In the genomic region with DNA sequence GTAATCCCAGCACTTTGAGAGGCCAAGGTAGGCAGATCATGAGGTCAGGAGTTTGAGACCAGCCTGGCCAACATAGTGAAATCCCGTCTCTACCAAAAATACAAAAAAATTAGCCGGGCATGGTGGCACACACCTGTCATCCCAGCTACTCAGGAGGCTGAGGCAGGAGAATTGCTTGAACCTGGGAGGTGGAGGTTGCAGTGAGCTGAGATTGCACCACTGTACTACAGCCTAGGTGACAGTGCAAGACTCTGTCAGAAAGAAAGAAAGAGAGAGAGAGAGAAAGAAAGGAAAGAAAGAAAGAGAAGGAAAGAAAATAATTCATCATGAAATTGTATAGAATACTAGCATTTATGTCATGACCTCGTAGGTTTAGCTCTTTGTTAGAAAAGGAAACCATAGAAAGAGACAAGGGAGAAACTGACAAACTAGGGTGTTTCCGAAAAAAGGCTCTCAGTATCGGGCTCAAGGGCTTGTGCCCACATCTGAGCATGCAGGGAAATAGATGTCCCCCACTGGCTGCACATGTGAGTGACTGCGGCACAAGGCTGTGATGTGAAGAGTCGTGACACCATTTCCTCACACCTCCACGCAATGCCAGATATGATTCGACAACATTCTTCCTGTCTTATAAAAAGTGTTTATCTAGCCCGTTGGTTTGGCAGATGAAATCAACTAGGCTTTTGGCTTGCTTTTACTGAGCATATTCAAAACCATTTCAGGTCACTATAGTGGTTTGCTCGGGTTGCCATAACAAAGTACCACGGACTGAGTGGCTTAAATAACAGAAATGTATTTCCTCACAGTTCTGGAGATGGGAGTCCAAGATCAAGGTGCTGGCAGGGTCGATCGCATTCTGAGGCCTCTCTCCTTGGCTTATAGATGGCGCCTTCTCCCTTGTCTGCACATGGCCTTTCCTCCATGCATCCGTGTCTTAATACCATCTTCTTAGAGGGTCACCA, we compare ENCODE assay signal across 1 cellular context.
TF ChIP-seq lines count a peak whose summit lies in the region.

No MANE protein-coding gene starts in this region.

TF ChIP-seq in K562, 482 proteins besides CTCF, POLR2A, EP300 and RAD21 (continued from another document):
- TF ChIP-seq, protein P1, sequence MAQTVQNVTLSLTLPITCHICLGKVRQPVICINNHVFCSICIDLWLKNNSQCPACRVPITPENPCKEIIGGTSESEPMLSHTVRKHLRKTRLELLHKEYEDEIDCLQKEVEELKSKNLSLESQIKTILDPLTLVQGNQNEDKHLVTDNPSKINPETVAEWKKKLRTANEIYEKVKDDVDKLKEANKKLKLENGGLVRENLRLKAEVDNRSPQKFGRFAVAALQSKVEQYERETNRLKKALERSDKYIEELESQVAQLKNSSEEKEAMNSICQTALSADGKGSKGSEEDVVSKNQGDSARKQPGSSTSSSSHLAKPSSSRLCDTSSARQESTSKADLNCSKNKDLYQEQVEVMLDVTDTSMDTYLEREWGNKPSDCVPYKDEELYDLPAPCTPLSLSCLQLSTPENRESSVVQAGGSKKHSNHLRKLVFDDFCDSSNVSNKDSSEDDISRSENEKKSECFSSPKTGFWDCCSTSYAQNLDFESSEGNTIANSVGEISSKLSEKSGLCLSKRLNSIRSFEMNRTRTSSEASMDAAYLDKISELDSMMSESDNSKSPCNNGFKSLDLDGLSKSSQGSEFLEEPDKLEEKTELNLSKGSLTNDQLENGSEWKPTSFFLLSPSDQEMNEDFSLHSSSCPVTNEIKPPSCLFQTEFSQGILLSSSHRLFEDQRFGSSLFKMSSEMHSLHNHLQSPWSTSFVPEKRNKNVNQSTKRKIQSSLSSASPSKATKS (CRISPR knock-in tag; IDR thresholded peaks at IDR 0.05) = 0 out of 2 replicates have a peak, but pooled peaks have one; percentile 10
- 0 out of 2 replicates have a peak, but pooled peaks have one; percentile 3 for TF ChIP-seq CREB3L1 (IDR thresholded peaks at IDR 0.05; ENCODE audit: borderline replicate concordance, low read depth)
- TF ChIP-seq ZBED1 (IDR thresholded peaks at IDR 0.05) = no peak
- TF ChIP-seq CAMTA2 (CRISPR knock-in tag; conservative IDR thresholded peaks at IDR 0.05) = no peak
- TF ChIP-seq ZZZ3 (IDR thresholded peaks at IDR 0.05) = 0 out of 2 replicates have a peak, but pooled peaks have one; percentile 32
- no peak for TF ChIP-seq ZNF324 (CRISPR knock-in tag; IDR thresholded peaks at IDR 0.05)
- no peak for TF ChIP-seq FIP1L1 (IDR thresholded peaks at IDR 0.05; ENCODE audit: low read depth, low read length, poor library complexity, severe bottlenecking)
- TF ChIP-seq NCOA4 (IDR thresholded peaks at IDR 0.05; ENCODE audit: partially characterized antibody) = peak; percentile 15
- TF ChIP-seq PML (IDR thresholded peaks at IDR 0.05; ENCODE audit: low read length) = no peak
- no peak for TF ChIP-seq BRCA1 (IDR thresholded peaks at IDR 0.05)
- no peak for TF ChIP-seq BRCA1 (CRISPR knock-in tag; IDR thresholded peaks at IDR 0.05)
- TF ChIP-seq, protein P2, sequence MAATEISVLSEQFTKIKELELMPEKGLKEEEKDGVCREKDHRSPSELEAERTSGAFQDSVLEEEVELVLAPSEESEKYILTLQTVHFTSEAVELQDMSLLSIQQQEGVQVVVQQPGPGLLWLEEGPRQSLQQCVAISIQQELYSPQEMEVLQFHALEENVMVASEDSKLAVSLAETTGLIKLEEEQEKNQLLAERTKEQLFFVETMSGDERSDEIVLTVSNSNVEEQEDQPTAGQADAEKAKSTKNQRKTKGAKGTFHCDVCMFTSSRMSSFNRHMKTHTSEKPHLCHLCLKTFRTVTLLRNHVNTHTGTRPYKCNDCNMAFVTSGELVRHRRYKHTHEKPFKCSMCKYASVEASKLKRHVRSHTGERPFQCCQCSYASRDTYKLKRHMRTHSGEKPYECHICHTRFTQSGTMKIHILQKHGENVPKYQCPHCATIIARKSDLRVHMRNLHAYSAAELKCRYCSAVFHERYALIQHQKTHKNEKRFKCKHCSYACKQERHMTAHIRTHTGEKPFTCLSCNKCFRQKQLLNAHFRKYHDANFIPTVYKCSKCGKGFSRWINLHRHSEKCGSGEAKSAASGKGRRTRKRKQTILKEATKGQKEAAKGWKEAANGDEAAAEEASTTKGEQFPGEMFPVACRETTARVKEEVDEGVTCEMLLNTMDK (IDR thresholded peaks at IDR 0.05; ENCODE audit: borderline replicate concordance, insufficient read depth, low read depth, low read length, poor library complexity, severe bottlenecking) = no peak
- 0 out of 2 replicates have a peak, but pooled peaks have one; percentile 32 for TF ChIP-seq RHOXF2B (CRISPR knock-in tag; conservative IDR thresholded peaks at IDR 0.05)
- TF ChIP-seq HDAC2 (IDR thresholded peaks at IDR 0.05) = peak; percentile 52
- no peak for TF ChIP-seq KLF10 (CRISPR knock-in tag; IDR thresholded peaks at IDR 0.05)
- TF ChIP-seq NCOR1 (IDR thresholded peaks at IDR 0.05) = no peak
- TF ChIP-seq ZNF217 (CRISPR knock-in tag; IDR thresholded peaks at IDR 0.05) = no peak
- peak; percentile 63; the same call in 1 of the 2 replicates for TF ChIP-seq LARP7 (IDR thresholded peaks at IDR 0.05)
- TF ChIP-seq BACH1 (tag; IDR thresholded peaks at IDR 0.05) = 0 out of 2 replicates have a peak, but pooled peaks have one; percentile 49
- no peak for TF ChIP-seq HNRNPH1 (optimal IDR thresholded peaks at IDR 0.05; ENCODE audit: low read depth, low read length)
- no peak for TF ChIP-seq ZBTB8A (IDR thresholded peaks at IDR 0.05; ENCODE audit: partially characterized antibody)
- TF ChIP-seq RFX1 (IDR thresholded peaks at IDR 0.05) = no peak
- no peak for TF ChIP-seq FUS (optimal IDR thresholded peaks at IDR 0.05; ENCODE audit: low read depth, low read length)
- peak in 1 of 2 experiments; percentile 49; a peak in 3 of 4 replicates for TF ChIP-seq MNT (conservative IDR thresholded peaks at IDR 0.05)
- TF ChIP-seq, protein P3, sequence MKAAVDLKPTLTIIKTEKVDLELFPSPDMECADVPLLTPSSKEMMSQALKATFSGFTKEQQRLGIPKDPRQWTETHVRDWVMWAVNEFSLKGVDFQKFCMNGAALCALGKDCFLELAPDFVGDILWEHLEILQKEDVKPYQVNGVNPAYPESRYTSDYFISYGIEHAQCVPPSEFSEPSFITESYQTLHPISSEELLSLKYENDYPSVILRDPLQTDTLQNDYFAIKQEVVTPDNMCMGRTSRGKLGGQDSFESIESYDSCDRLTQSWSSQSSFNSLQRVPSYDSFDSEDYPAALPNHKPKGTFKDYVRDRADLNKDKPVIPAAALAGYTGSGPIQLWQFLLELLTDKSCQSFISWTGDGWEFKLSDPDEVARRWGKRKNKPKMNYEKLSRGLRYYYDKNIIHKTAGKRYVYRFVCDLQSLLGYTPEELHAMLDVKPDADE (conservative IDR thresholded peaks at IDR 0.05; ENCODE audit: control insufficient read depth, low read depth, low read length) = no peak
- TF ChIP-seq ZNF561 (CRISPR knock-in tag; conservative IDR thresholded peaks at IDR 0.05) = no peak
- no peak for TF ChIP-seq KLF16 (IDR thresholded peaks at IDR 0.05)
- TF ChIP-seq ZNF551 (CRISPR knock-in tag; IDR thresholded peaks at IDR 0.05) = no peak
- TF ChIP-seq LCOR (CRISPR knock-in tag; IDR thresholded peaks at IDR 0.05) = no peak
- peak; percentile 6; the same call in 1 of the 2 replicates for TF ChIP-seq DPF2 (IDR thresholded peaks at IDR 0.05)
- TF ChIP-seq FOS (IDR thresholded peaks at IDR 0.05; ENCODE audit: extremely low read depth, insufficient read length) = no peak
- no peak for TF ChIP-seq GTF2F1 (IDR thresholded peaks at IDR 0.05; ENCODE audit: low read depth, low read length)
- no peak for TF ChIP-seq ZNF699 (CRISPR knock-in tag; IDR thresholded peaks at IDR 0.05; ENCODE audit: insufficient replicate concordance)
- no peak for TF ChIP-seq NUFIP1 (IDR thresholded peaks at IDR 0.05; ENCODE audit: partially characterized antibody)
- no peak for TF ChIP-seq ZNF785 (CRISPR knock-in tag; IDR thresholded peaks at IDR 0.05)
- TF ChIP-seq, protein P4, sequence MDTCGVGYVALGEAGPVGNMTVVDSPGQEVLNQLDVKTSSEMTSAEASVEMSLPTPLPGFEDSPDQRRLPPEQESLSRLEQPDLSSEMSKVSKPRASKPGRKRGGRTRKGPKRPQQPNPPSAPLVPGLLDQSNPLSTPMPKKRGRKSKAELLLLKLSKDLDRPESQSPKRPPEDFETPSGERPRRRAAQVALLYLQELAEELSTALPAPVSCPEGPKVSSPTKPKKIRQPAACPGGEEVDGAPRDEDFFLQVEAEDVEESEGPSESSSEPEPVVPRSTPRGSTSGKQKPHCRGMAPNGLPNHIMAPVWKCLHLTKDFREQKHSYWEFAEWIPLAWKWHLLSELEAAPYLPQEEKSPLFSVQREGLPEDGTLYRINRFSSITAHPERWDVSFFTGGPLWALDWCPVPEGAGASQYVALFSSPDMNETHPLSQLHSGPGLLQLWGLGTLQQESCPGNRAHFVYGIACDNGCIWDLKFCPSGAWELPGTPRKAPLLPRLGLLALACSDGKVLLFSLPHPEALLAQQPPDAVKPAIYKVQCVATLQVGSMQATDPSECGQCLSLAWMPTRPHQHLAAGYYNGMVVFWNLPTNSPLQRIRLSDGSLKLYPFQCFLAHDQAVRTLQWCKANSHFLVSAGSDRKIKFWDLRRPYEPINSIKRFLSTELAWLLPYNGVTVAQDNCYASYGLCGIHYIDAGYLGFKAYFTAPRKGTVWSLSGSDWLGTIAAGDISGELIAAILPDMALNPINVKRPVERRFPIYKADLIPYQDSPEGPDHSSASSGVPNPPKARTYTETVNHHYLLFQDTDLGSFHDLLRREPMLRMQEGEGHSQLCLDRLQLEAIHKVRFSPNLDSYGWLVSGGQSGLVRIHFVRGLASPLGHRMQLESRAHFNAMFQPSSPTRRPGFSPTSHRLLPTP (IDR thresholded peaks at IDR 0.05; ENCODE audit: borderline replicate concordance, extremely low read depth, insufficient read length) = no peak
- TF ChIP-seq ZNF12 (CRISPR knock-in tag; IDR thresholded peaks at IDR 0.05) = 0 out of 2 replicates have a peak, but pooled peaks have one; percentile 56
- TF ChIP-seq HOXB6 (CRISPR knock-in tag; IDR thresholded peaks at IDR 0.05; ENCODE audit: borderline replicate concordance) = peak; percentile 42; the same call in 1 of the 2 replicates
- peak; percentile 78 for TF ChIP-seq CREB1 (IDR thresholded peaks at IDR 0.05)
- TF ChIP-seq CREB1 (CRISPR knock-in tag; IDR thresholded peaks at IDR 0.05) = peak; percentile 66; the same call in 1 of the 2 replicates
- TF ChIP-seq PHF8 (IDR thresholded peaks at IDR 0.05; ENCODE audit: borderline replicate concordance, low read length) = no peak
- TF ChIP-seq CBX3 (IDR thresholded peaks at IDR 0.05; ENCODE audit: borderline replicate concordance in 1 of 2, low read length in 2 of 2) = peak in 1 of 2 experiments; percentile 66; a peak in 1 of 3 replicates
- TF ChIP-seq NFE2 (IDR thresholded peaks at IDR 0.05; ENCODE audit: low read depth) = peak; percentile 54; the same call in 1 of the 2 replicates
- no peak for TF ChIP-seq SAFB (IDR thresholded peaks at IDR 0.05; ENCODE audit: borderline replicate concordance, low read depth, low read length)
- TF ChIP-seq HEY1 (CRISPR knock-in tag; IDR thresholded peaks at IDR 0.05; ENCODE audit: borderline replicate concordance) = no peak
- no peak for TF ChIP-seq TCF3 (CRISPR knock-in tag; IDR thresholded peaks at IDR 0.05)
- TF ChIP-seq E2F6 (IDR thresholded peaks at IDR 0.05; ENCODE audit: borderline replicate concordance in 1 of 2, extremely low read depth in 1 of 2, insufficient read depth in 1 of 2, insufficient read length in 1 of 2, low read depth in 1 of 2, low read length in 1 of 2, poor library complexity in 1 of 2, severe bottlenecking in 1 of 2) = peak; percentile 34 to 84
- no peak for TF ChIP-seq NFATC3 (IDR thresholded peaks at IDR 0.05)
- no peak for TF ChIP-seq ZSCAN29 (IDR thresholded peaks at IDR 0.05)
- no peak for TF ChIP-seq NR1H2 (CRISPR knock-in tag; IDR thresholded peaks at IDR 0.05)
- TF ChIP-seq ARID1B (IDR thresholded peaks at IDR 0.05) = peak; percentile 28; the same call in 1 of the 2 replicates
- no peak for TF ChIP-seq TEAD1 (CRISPR knock-in tag; IDR thresholded peaks at IDR 0.05)
- TF ChIP-seq, protein P5, sequence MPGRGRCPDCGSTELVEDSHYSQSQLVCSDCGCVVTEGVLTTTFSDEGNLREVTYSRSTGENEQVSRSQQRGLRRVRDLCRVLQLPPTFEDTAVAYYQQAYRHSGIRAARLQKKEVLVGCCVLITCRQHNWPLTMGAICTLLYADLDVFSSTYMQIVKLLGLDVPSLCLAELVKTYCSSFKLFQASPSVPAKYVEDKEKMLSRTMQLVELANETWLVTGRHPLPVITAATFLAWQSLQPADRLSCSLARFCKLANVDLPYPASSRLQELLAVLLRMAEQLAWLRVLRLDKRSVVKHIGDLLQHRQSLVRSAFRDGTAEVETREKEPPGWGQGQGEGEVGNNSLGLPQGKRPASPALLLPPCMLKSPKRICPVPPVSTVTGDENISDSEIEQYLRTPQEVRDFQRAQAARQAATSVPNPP (IDR thresholded peaks at IDR 0.05; ENCODE audit: borderline replicate concordance, insufficient read depth, insufficient read length) = no peak
- TF ChIP-seq ZNF589 (CRISPR knock-in tag; IDR thresholded peaks at IDR 0.05; ENCODE audit: low read depth) = no peak; the same call in 1 of the 2 replicates
